In the genomic region with DNA sequence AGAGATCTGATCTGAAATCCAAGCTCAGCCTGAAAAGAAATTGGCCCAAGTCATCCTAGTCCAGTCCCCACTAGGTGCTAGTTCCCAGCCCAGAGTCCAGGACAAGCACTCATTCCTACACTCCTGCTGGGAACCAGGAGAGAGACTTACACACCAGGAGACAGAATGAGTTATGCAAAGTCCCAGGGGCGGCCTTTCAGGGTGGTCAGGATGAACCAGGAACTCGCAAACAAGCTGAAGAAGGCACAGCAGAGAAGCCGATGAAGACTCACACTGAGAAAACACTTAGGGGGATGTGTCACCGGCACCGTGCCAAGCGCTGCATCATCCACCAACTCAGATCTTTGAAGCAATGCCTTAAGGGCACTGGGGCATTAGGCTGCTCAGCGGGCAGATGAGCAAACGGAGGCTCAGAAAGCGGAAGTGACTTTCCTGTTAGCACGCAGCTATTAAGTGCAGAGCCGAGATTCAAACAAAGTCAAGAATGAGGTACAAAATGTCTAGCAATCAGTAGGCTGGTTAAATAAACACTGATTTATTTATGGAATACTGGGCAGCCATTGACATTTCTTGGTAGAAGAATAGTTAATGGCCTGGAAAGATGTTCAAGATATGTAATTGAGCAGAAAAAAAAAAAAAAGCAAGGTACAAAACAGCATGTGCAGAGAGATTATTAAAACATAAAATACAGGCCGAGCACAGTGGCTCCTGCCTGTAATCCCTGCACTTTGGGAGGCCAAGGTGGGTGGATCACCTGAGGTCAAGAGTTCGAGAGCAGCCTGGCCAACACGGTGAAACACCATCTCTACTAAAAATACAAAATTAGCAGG, we compare ENCODE assay signal across 8 cellular contexts.
DNase-seq lines count a peak whose midpoint lies in the region; ATAC-seq lines count a peak whose summit lies in the region.

No MANE protein-coding gene starts in this region.

- no peak overlapping the region for H3K4me3 Mint-ChIP-seq in activated CD4-positive, alpha-beta T cell treated with anti-CD3 and anti-CD28 coated beads for 36 hours
- peak overlapping the region; percentile 37 to 76 (median 60) for H3K4me3 Mint-ChIP-seq in naive thymus-derived CD8-positive, alpha-beta T cell

- no peaks in the 10 kb centered on the region for H3K27me3 Mint-ChIP-seq in activated CD4-positive, alpha-beta T cell treated with anti-CD3 and anti-CD28 coated beads for 36 hours
- H3K27me3 Mint-ChIP-seq in naive thymus-derived CD8-positive, alpha-beta T cell: peaks cover 0 to 3% (median 0%) of the 10 kb centered on the region in 5 donors

- DNase-seq in ELF-1 (ENCODE audit: low read depth, low spot score) (peak; percentile 68), GOT3 (lab: John Stamatoyannopoulos, UW) (peak; percentile 27), NCI-H146 (lab: John Stamatoyannopoulos, UW) (peak; percentile 81), dermis blood vessel endothelial cell (peak; percentile 87), iPS-NIHi11 (ENCODE audit: low spot score) (no peak)
- peak; percentile 94 for DNase-seq in activated CD4-positive, alpha-beta T cell treated with anti-CD3 and anti-CD28 coated beads for 36 hours
- DNase-seq in naive thymus-derived CD8-positive, alpha-beta T cell: peak; percentile 53 to 90 (median 78)
- peak; percentile 77 for DNase-seq in stimulated activated naive CD4-positive, alpha-beta T cell treated with Interleukin-2 at 50 U/mL for 16 hours (lab: John Stamatoyannopoulos, UW)

- peak overlapping the region; percentile 80 for H3K27ac Mint-ChIP-seq in activated CD4-positive, alpha-beta T cell treated with anti-CD3 and anti-CD28 coated beads for 36 hours
- peak overlapping the region; percentile 41 to 93 (median 78) for H3K27ac Mint-ChIP-seq in naive thymus-derived CD8-positive, alpha-beta T cell

- H3K9me3 Mint-ChIP-seq in activated CD4-positive, alpha-beta T cell treated with anti-CD3 and anti-CD28 coated beads for 36 hours (ENCODE audit: low read depth): no peaks in the 10 kb centered on the region
- no peaks in the 10 kb centered on the region for H3K9me3 Mint-ChIP-seq in naive thymus-derived CD8-positive, alpha-beta T cell

- POLR2A ChIA-PET in activated CD4-positive, alpha-beta T cell treated with anti-CD3 and anti-CD28 coated beads for 36 hours (lab: Charles Lee): interaction anchor here (0.6 to 0.9 kb wide), 4 partner anchors 19 to 190 kb away, joined by 3 to 5 read pairs (median 4); no protein-coding TSS in a partner anchor
- POLR2A ChIA-PET in naive thymus-derived CD8-positive, alpha-beta T cell (lab: Charles Lee): interaction anchor here (0.7 to 1.7 kb wide), 9 partner anchors 15 to 804 kb away, joined by 3 to 8 read pairs (median 3); no protein-coding TSS in a partner anchor

- intact Hi-C loops in activated CD4-positive, alpha-beta T cell treated with anti-CD3 and anti-CD28 coated beads for 36 hours (cut with DNase I, micrococcal nuclease): no loop called here

- CTCF ChIA-PET in activated CD4-positive, alpha-beta T cell treated with anti-CD3 and anti-CD28 coated beads for 36 hours (lab: Charles Lee): interaction anchor here (0.6 to 3.9 kb wide), 12 partner anchors 9 to 1611 kb away, joined by 3 to 22 read pairs (median 5); no protein-coding TSS in a partner anchor

- H3K4me1 Mint-ChIP-seq in activated CD4-positive, alpha-beta T cell treated with anti-CD3 and anti-CD28 coated beads for 36 hours: peaks cover 31% of the 10 kb centered on the region
- H3K4me1 Mint-ChIP-seq in naive thymus-derived CD8-positive, alpha-beta T cell: peaks cover 17 to 36% (median 29%) of the 10 kb centered on the region in 4 donors

- H3K36me3 Mint-ChIP-seq in activated CD4-positive, alpha-beta T cell treated with anti-CD3 and anti-CD28 coated beads for 36 hours (ENCODE audit: low read depth): peaks cover 3% of the 10 kb centered on the region
- no peaks in the 10 kb centered on the region for H3K36me3 Mint-ChIP-seq in naive thymus-derived CD8-positive, alpha-beta T cell

- ATAC-seq in activated CD4-positive, alpha-beta T cell treated with anti-CD3 and anti-CD28 coated beads for 36 hours: peak; percentile 97
- peak; percentile 79 to 93 for ATAC-seq in naive thymus-derived CD8-positive, alpha-beta T cell
